In genomic region chr9:20884985-20885593, GRCh38 we compare ENCODE assay signal across 8 cellular contexts.
DNase-seq lines count a peak whose midpoint lies in the region; ATAC-seq and TF ChIP-seq lines count a peak whose summit lies in the region.

No MANE protein-coding gene starts in this region.

- ATAC-seq in GM21825 (IDR thresholded peaks at IDR 0.05; ENCODE audit: unreplicated experiment) = no peak

- no peak for DNase-seq in BJ (ENCODE audit: low read depth)
- DNase-seq in H4 (ENCODE audit: low spot score) = peak; percentile 12
- peak; percentile 41 for DNase-seq in NCI-H460 (ENCODE audit: extremely low read depth, low read depth)
- peak; percentile 72 for DNase-seq in activated CD8-positive, alpha-beta memory T cell treated with anti-CD3 and anti-CD28 coated beads for 24 hours
- no peak for DNase-seq in esophagus muscularis mucosa (ENCODE audit: extremely low spot score)
- peak; percentile 17 for DNase-seq in non-pigmented ciliary epithelial cell (ENCODE audit: low read depth)
- DNase-seq in tibial artery = peak; percentile 57 to 72

- TF ChIP-seq CTCF in BJ (IDR thresholded peaks at IDR 0.05; ENCODE audit: insufficient read depth, low read depth, low read length) = peak; percentile 68
- peak; percentile 53 to 75 (median 72) for TF ChIP-seq CTCF in esophagus muscularis mucosa (IDR thresholded peaks at IDR 0.05)
- peak; percentile 59 to 62 for TF ChIP-seq CTCF in tibial artery (IDR thresholded peaks at IDR 0.05)

- CTCF ChIA-PET in BJ (lab: Yijun Ruan, JAX) = interaction anchor here (0.7 to 5.5 kb wide), 13 partner anchors 8 to 701 kb away, joined by 3 to 31 read pairs (median 3); no protein-coding TSS in a partner anchor

- H3K9me3 ChIP-seq in esophagus muscularis mucosa = no peaks in the 10 kb centered on the region
- no peaks in the 10 kb centered on the region for H3K9me3 ChIP-seq in tibial artery

- no peaks in the 10 kb centered on the region for H3K4me1 ChIP-seq in esophagus muscularis mucosa
- no peaks in the 10 kb centered on the region for H3K4me1 ChIP-seq in tibial artery

- H3K27me3 ChIP-seq in BJ (ENCODE audit: control insufficient read depth, insufficient read depth, low read length) (no peaks in the 10 kb centered on the region), esophagus muscularis mucosa (no peaks in the 10 kb centered on the region), tibial artery (no peaks in the 10 kb centered on the region)

- H3K27ac ChIP-seq in esophagus muscularis mucosa (replicated peaks in 1 of 4) (no peak overlapping the region), tibial artery (no peak overlapping the region)

- H3K36me3 ChIP-seq in BJ (ENCODE audit: control insufficient read depth, insufficient read depth, low read length) (no peaks in the 10 kb centered on the region), esophagus muscularis mucosa (peaks cover 0 to 23% (median 6%) of the 10 kb centered on the region in 4 donors), tibial artery (peaks cover 0 to 10% (median 9%) of the 10 kb centered on the region in 3 donors)

- intact Hi-C loops in esophagus muscularis mucosa (cut with DNase I) = loop anchor here (5.0 to 10.0 kb wide), 4 partner anchors 57 to 530 kb away; no protein-coding TSS in a partner anchor
- intact Hi-C loops in tibial artery (cut with DNase I; ENCODE audit: low total_unique reads) = loop anchor here (10.0 kb wide), 1 partner anchor 230 kb away; no protein-coding TSS in a partner anchor

- TF ChIP-seq POLR2A in esophagus muscularis mucosa (IDR thresholded peaks at IDR 0.05; ENCODE audit: low read depth) = no peak

- POLR2A ChIA-PET in BJ (lab: Charles Lee) = no interaction called here

- H3K4me3 ChIP-seq in BJ (ENCODE audit: low read depth, low read length) (no peak overlapping the region), esophagus muscularis mucosa (no peak overlapping the region), tibial artery (no peak overlapping the region)

- TF ChIP-seq EP300 in esophagus muscularis mucosa (IDR thresholded peaks at IDR 0.05) = no peak

- 70% methylated on average over 5 of the region's 5 CpGs for WGBS in esophagus muscularis mucosa

Comparison
In these comparisons a context has a peak if more than half of its experiments do, and no peak if none do; other contexts are left out.
1. DNase-seq: peak in H4 (single experiment), NCI-H460 (single experiment), activated CD8-positive, alpha-beta memory T cell treated with anti-CD3 and anti-CD28 coated beads for 24 hours (single experiment), non-pigmented ciliary epithelial cell (single experiment) and tibial artery (2 of 2); none in BJ (single experiment) and esophagus muscularis mucosa (single experiment).
2. Peak in every context shown above with its lines, with median percentiles within 50 percentile points of each other: CTCF ChIP-seq.